ENCODE assay signal across 17 cellular contexts in genomic region chr9:16179566-16179965, GRCh38.
DNase-seq lines count a peak whose midpoint lies in the region; ATAC-seq and TF ChIP-seq lines count a peak whose summit lies in the region.
"Had no signal": no experiment of that assay in that cellular context is flagged by ENCODE, and none has a peak within 500 bp of the region (broad histone marks: within the 10 kb centered on the region; RNA-seq: fewer than 3 reads in every experiment).

No MANE protein-coding gene starts in this region.

- H3K9ac ChIP-seq in MM.1S (ENCODE audit: low read length), result peak overlapping the region; percentile 42; the same call in 1 of the 2 replicates

- H3K36me3 ChIP-seq in MM.1S (replicated peaks; ENCODE audit: insufficient read depth, low read length), result no peaks in the 10 kb centered on the region
- H3K36me3 ChIP-seq in body of pancreas (replicated peaks in 1 of 2; ENCODE audit: insufficient read depth in 1 of 2, low read depth in 2 of 2), result no peaks in the 10 kb centered on the region

- H3F3A ChIP-seq in MM.1S (ENCODE audit: insufficient read depth, low read length), result peaks cover 5% of the 10 kb centered on the region; the same call in 1 of the 2 replicates

- H3K27ac Mint-ChIP-seq in glutamatergic neuron (ENCODE audit: unreplicated experiment), result peak overlapping the region; percentile 62
- H3K27ac Mint-ChIP-seq: CD14-positive monocyte, endodermal cell, nephron progenitor cell had no signal

- TF ChIP-seq POLR2A in body of pancreas (IDR thresholded peaks at IDR 0.05), result no peak

- H3K4me3 ChIP-seq in MM.1S (ENCODE audit: low read length) (peak overlapping the region; percentile 31; the same call in 1 of the 2 replicates), body of pancreas (no peak overlapping the region)
- H3K4me3 ChIP-seq: lung had no signal

- H3K27me3 ChIP-seq in MM.1S (replicated peaks; ENCODE audit: insufficient read depth, low read length) (no peaks in the 10 kb centered on the region), body of pancreas (no peaks in the 10 kb centered on the region)
- H3K27me3 ChIP-seq: foreskin keratinocyte had no signal

- H3K4me3 Mint-ChIP-seq in glutamatergic neuron (ENCODE audit: unreplicated experiment), result no peak overlapping the region
- H3K4me3 Mint-ChIP-seq: CD14-positive monocyte, endodermal cell, nephron progenitor cell had no signal

- H4K20me1 ChIP-seq in MM.1S (ENCODE audit: insufficient read depth, low read length), result no peaks in the 10 kb centered on the region

- no peaks in the 10 kb centered on the region for H3K79me2 ChIP-seq in MM.1S (ENCODE audit: low read length)

- H3K4me1 ChIP-seq in MM.1S (ENCODE audit: low read length) (peaks cover 5% of the 10 kb centered on the region; the same call in 1 of the 2 replicates), body of pancreas (no peaks in the 10 kb centered on the region)
- H3K4me1 ChIP-seq: foreskin keratinocyte had no signal

- H3K9me3 Mint-ChIP-seq in glutamatergic neuron (ENCODE audit: unreplicated experiment), result peaks cover 4% of the 10 kb centered on the region
- H3K9me3 Mint-ChIP-seq: endodermal cell, nephron progenitor cell had no signal

- no peaks in the 10 kb centered on the region for H3K9me3 ChIP-seq in MM.1S (replicated peaks; ENCODE audit: insufficient read depth, low read length)
- no peaks in the 10 kb centered on the region for H3K9me3 ChIP-seq in body of pancreas

- intact Hi-C loops in body of pancreas (cut with DNase I), result no loop called here

- H2AFZ ChIP-seq in MM.1S (ENCODE audit: low read length), result peak overlapping the region; percentile 70

- peak overlapping the region; percentile 58 for H3K4me2 ChIP-seq in MM.1S (ENCODE audit: low read depth, low read length)

- DNase-seq in DMS 273 (lab: John Stamatoyannopoulos, UW; ENCODE audit: unreplicated experiment) (peak; percentile 58), DMS 273 treated with DMSO at 0.1 percent for 48 hours (lab: John Stamatoyannopoulos, UW) (no peak), MM.1S (peak; percentile 87), glutamatergic neuron (no peak), COLO829 (ENCODE audit: low spot score) (no peak), body of pancreas (no peak)
- DNase-seq: central memory CD4-positive, alpha-beta T cell; endodermal cell; foreskin keratinocyte; NCI-H1092 treated with DMSO at 0.1 percent for 48 hours; nephron progenitor cell; stimulated activated CD4-positive, alpha-beta T cell treated with anti-CD3 and anti-CD28 coated beads, Interleukin-4, amount 100 ng/mL, for 1 hour had no signal

- WGBS in body of pancreas, 2 donors, result 72 to 82% methylated on average over 5 of the region's 5 CpGs

- H3K27ac ChIP-seq in MM.1S (ENCODE audit: low read length), result peak overlapping the region; percentile 86
- no peak overlapping the region for H3K27ac ChIP-seq in body of pancreas
- H3K27ac ChIP-seq: 22Rv1, foreskin keratinocyte had no signal

- H3K36me3 Mint-ChIP-seq in glutamatergic neuron (ENCODE audit: unreplicated experiment), result no peaks in the 10 kb centered on the region
- H3K36me3 Mint-ChIP-seq: CD14-positive monocyte had no signal

- peaks cover 18% of the 10 kb centered on the region for H3K4me1 Mint-ChIP-seq in glutamatergic neuron (ENCODE audit: low read depth, unreplicated experiment)
- H3K4me1 Mint-ChIP-seq: CD14-positive monocyte, endodermal cell had no signal

- ATAC-seq in GM18502 (IDR thresholded peaks at IDR 0.05; ENCODE audit: poor library complexity, unreplicated experiment) (peak; percentile 80), HG02884 (IDR thresholded peaks at IDR 0.05; ENCODE audit: unreplicated experiment) (no peak), body of pancreas (no peak)
- ATAC-seq: foreskin keratinocyte had no signal

- no peaks in the 10 kb centered on the region for H3K9me2 ChIP-seq in MM.1S (replicated peaks; ENCODE audit: insufficient read depth, low read length)

- no peak for TF ChIP-seq CTCF in MM.1S (IDR thresholded peaks at IDR 0.05; ENCODE audit: low read length)
- TF ChIP-seq CTCF in glutamatergic neuron (IDR thresholded peaks at IDR 0.05; ENCODE audit: partially characterized antibody, unreplicated experiment), result no peak
- TF ChIP-seq CTCF in body of pancreas (IDR thresholded peaks at IDR 0.05), result no peak

- H3K27me3 Mint-ChIP-seq in glutamatergic neuron (ENCODE audit: unreplicated experiment), result peaks cover 1% of the 10 kb centered on the region

Comparison
In these comparisons a context has a peak if more than half of its experiments do, and no peak if none do; other contexts are left out.
1. DNase-seq: peak in DMS 273 (single experiment) and MM.1S (single experiment); none in DMS 273 treated with DMSO at 0.1 percent for 48 hours (single experiment), glutamatergic neuron (single experiment), COLO829 (single experiment) and body of pancreas (0 of 4).